ENCODE assay signal across 12 cellular contexts in genomic region chr3:78988324-78988723, GRCh38.
A peak's percentile ranks its signal among the peaks of the same experiment; 100 is the strongest.
DNase-seq lines count a peak whose midpoint lies in the region; ATAC-seq and TF ChIP-seq lines count a peak whose summit lies in the region.
"Had no signal": no experiment of that assay in that cellular context is flagged by ENCODE, and none has a peak within 500 bp of the region (broad histone marks: within the 10 kb centered on the region; RNA-seq: fewer than 3 reads in every experiment).

No MANE protein-coding gene starts in this region.

- intact Hi-C loops in PC-3 (cut with micrococcal nuclease), result loop anchor here (1.0 to 5.0 kb wide), 3 partner anchors 132 to 329 kb away; no protein-coding TSS in a partner anchor
- intact Hi-C loops in esophagus muscularis mucosa (cut with DNase I), result no loop called here

- no peak overlapping the region for H3K9ac ChIP-seq in PC-3 (ENCODE audit: low read length)
- H3K9ac ChIP-seq: BLaER1 treated with 17β-estradiol and CSF1 and Interleukin-3, amounts not matched to agents 10 nM and 100 nM had no signal

- H3K9me3 ChIP-seq in PC-3 (ENCODE audit: low read length), result no peaks in the 10 kb centered on the region
- H3K9me3 ChIP-seq in esophagus muscularis mucosa, result peaks cover 0 to 16% (median 8%) of the 10 kb centered on the region in 4 donors

- POLR2A ChIA-PET in PC-3 (lab: Charles Lee; ENCODE audit: unreplicated experiment), result no interaction called here

- peak; percentile 71 for TF ChIP-seq CTCF in PC-3 (conservative IDR thresholded peaks at IDR 0.05; ENCODE audit: low read depth, low read length)
- TF ChIP-seq CTCF in esophagus muscularis mucosa (IDR thresholded peaks at IDR 0.05), result peak in 2 of 3 experiments; percentile 22 to 30
- TF ChIP-seq CTCF in progenitor cell of endocrine pancreas (IDR thresholded peaks at IDR 0.05; ENCODE audit: unreplicated experiment), result peak; percentile 45

- no peak overlapping the region for H3K27ac Mint-ChIP-seq in progenitor cell of endocrine pancreas
- no peak overlapping the region for H3K27ac Mint-ChIP-seq in immature natural killer cell

- TF ChIP-seq POLR2A in esophagus muscularis mucosa (IDR thresholded peaks at IDR 0.05; ENCODE audit: low read depth), result no peak

- peaks cover 24% of the 10 kb centered on the region for H3K4me1 ChIP-seq in PC-3 (ENCODE audit: insufficient read depth, low read length)
- no peaks in the 10 kb centered on the region for H3K4me1 ChIP-seq in esophagus muscularis mucosa
- H3K4me1 ChIP-seq: tibial artery had no signal

- H3K4me3 Mint-ChIP-seq in progenitor cell of endocrine pancreas (ENCODE audit: low read depth) (no peak overlapping the region), immature natural killer cell (no peak overlapping the region)

- H3K27ac ChIP-seq in PC-3 (ENCODE audit: low read length), result no peak overlapping the region
- no peak overlapping the region for H3K27ac ChIP-seq in esophagus muscularis mucosa (replicated peaks in 1 of 4)
- H3K27ac ChIP-seq: BLaER1 treated with 17β-estradiol and CSF1 and Interleukin-3, amounts not matched to agents 10 nM and 100 nM; tibial artery had no signal

- H4K20me1 ChIP-seq in PC-3 (ENCODE audit: low read length), result no peaks in the 10 kb centered on the region

- TF ChIP-seq EP300 in esophagus muscularis mucosa (IDR thresholded peaks at IDR 0.05), result no peak

- CTCF ChIA-PET in PC-3 (lab: Charles Lee), result interaction anchor here (0.6 to 0.8 kb wide), 3 partner anchors 17 to 322 kb away, joined by 3 to 4 read pairs (median 3); no protein-coding TSS in a partner anchor

- H3K36me3 Mint-ChIP-seq in progenitor cell of endocrine pancreas (ENCODE audit: insufficient read depth) (peaks cover 6% of the 10 kb centered on the region), immature natural killer cell (no peaks in the 10 kb centered on the region)

- H3K36me3 ChIP-seq in PC-3 (ENCODE audit: low read depth, low read length), result no peaks in the 10 kb centered on the region
- no peaks in the 10 kb centered on the region for H3K36me3 ChIP-seq in esophagus muscularis mucosa
- H3K36me3 ChIP-seq: tibial artery had no signal

- no peak overlapping the region for H2AFZ ChIP-seq in PC-3 (ENCODE audit: low read length)

- no peaks in the 10 kb centered on the region for H3K9me2 ChIP-seq in PC-3 (replicated peaks; ENCODE audit: low read length)

- no TSS peak for BruUV-seq in PC-3 (replicated peaks; lab: Mats Ljungman, UMichigan)

- ATAC-seq in PC-3, result peak; percentile 66

- H3K27me3 ChIP-seq in PC-3 (ENCODE audit: low read length) (no peaks in the 10 kb centered on the region), esophagus muscularis mucosa (no peaks in the 10 kb centered on the region)
- H3K27me3 ChIP-seq: BLaER1 treated with 17β-estradiol and CSF1 and Interleukin-3, amounts not matched to agents 10 nM and 100 nM; tibial artery had no signal

- no peak overlapping the region for H3K4me3 ChIP-seq in PC-3 (ENCODE audit: low read length)
- H3K4me3 ChIP-seq in esophagus muscularis mucosa, result no peak overlapping the region
- H3K4me3 ChIP-seq: BLaER1 treated with 17β-estradiol and CSF1 and Interleukin-3, amounts not matched to agents 10 nM and 100 nM; tibial artery had no signal

- DNase-seq in NCI-H1417 (lab: John Stamatoyannopoulos, UW), result peak in 2 of 3 experiments; percentile 0 to 41
- no peak for DNase-seq in NCI-H1417 treated with DMSO at 0.1 percent for 48 hours (lab: John Stamatoyannopoulos, UW)
- peak; percentile 51 for DNase-seq in PC-3
- DNase-seq in esophagus muscularis mucosa (ENCODE audit: extremely low spot score), result no peak
- DNase-seq in progenitor cell of endocrine pancreas (ENCODE audit: low spot score, unreplicated experiment), result no peak
- no peak for DNase-seq in activated effector memory CD4-positive, alpha-beta T cell treated with Interleukin-2 at 50 U/mL for 16 hours
- no peak for DNase-seq in immature natural killer cell
- no peak for DNase-seq in hepatic stellate cell (ENCODE audit: low spot score)
- DNase-seq: amygdala, NCI-H187 treated with DMSO at 0.1 percent for 48 hours, tibial artery had no signal

- no peaks in the 10 kb centered on the region for H3K79me2 ChIP-seq in PC-3 (ENCODE audit: low read length)

- no peak overlapping the region for H3K4me2 ChIP-seq in PC-3 (ENCODE audit: low read length)
- H3K4me2 ChIP-seq: BLaER1 treated with 17β-estradiol and CSF1 and Interleukin-3, amounts not matched to agents 10 nM and 100 nM had no signal

- H3F3A ChIP-seq in PC-3 (ENCODE audit: low read length, unreplicated experiment), result no peaks in the 10 kb centered on the region

- H3K4me1 Mint-ChIP-seq in progenitor cell of endocrine pancreas (ENCODE audit: low read depth) (peaks cover 22% of the 10 kb centered on the region), immature natural killer cell (no peaks in the 10 kb centered on the region)

- H3K9me3 Mint-ChIP-seq in progenitor cell of endocrine pancreas (ENCODE audit: low read depth) (peaks cover 8% of the 10 kb centered on the region), immature natural killer cell (peaks cover 4 to 49% (median 8%) of the 10 kb centered on the region in 6 donors)

- no peaks in the 10 kb centered on the region for H3K27me3 Mint-ChIP-seq in progenitor cell of endocrine pancreas
- peaks cover 0 to 1% (median 0%) of the 10 kb centered on the region in 3 donors for H3K27me3 Mint-ChIP-seq in immature natural killer cell (ENCODE audit: low read depth in 3 of 3)

Comparison
In these comparisons a context has a peak if more than half of its experiments do, and no peak if none do; other contexts are left out.
1. DNase-seq: peak in NCI-H1417 (2 of 3) and PC-3 (single experiment); none in NCI-H1417 treated with DMSO at 0.1 percent for 48 hours (single experiment), esophagus muscularis mucosa (single experiment), progenitor cell of endocrine pancreas (single experiment), activated effector memory CD4-positive, alpha-beta T cell treated with Interleukin-2 at 50 U/mL for 16 hours (single experiment), immature natural killer cell (0 of 3) and hepatic stellate cell (single experiment).
2. Peak in every context shown above with its lines, with median percentiles within 50 percentile points of each other: CTCF ChIP-seq.